9 cellular contexts compared by ENCODE assay signal in the genomic region with DNA sequence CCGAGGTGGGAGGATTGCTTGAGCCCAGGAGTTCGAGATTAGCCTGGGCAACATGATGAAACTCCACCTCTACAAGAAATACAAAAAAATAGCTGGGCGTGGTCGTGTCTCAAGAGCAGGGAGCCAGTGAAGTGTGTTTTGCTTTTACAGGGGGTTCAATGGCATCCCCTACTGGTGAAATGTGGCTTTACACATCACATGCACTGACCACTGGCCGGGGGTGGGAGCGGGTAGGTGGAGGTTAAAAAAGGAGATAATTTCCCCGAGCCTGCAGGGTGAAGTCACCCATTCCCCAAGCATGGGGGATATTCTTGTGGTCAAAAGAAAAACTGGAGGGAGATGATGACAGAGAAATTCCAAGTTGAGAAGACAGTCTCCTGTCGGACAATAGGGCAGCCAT.
DNase-seq lines count a peak whose midpoint lies in the region; ATAC-seq, FAIRE-seq and TF ChIP-seq lines count a peak whose summit lies in the region.
"Had no signal": no experiment of that assay in that cellular context is flagged by ENCODE, and none has a peak within 500 bp of the region (broad histone marks: within the 10 kb centered on the region; RNA-seq: fewer than 3 reads in every experiment).

No MANE protein-coding gene starts in this region.

- no peaks in the 10 kb centered on the region for H3K9me1 ChIP-seq in keratinocyte (ENCODE audit: control insufficient read depth, extremely low read depth, insufficient read depth, low read length)

- H4K20me1 ChIP-seq in GM23248 (ENCODE audit: insufficient read depth) (no peaks in the 10 kb centered on the region), keratinocyte (ENCODE audit: control insufficient read depth, extremely low read depth, insufficient read depth, low read length) (no peaks in the 10 kb centered on the region)

- no peak overlapping the region for H2AFZ ChIP-seq in GM23248
- no peak overlapping the region for H2AFZ ChIP-seq in keratinocyte (ENCODE audit: control insufficient read depth, low read length)

- 51 to 63% methylated on average over 8 of the region's 8 CpGs for WGBS in GM23248 (ENCODE audit: low coverage in 1 of 2, low lambda C conversion rate in 2 of 2, missing lambda C conversion rate in 2 of 2), 2 experiments

- DNase-seq in Calu3 (no peak), GM23248 (peak; percentile 22), SHP77 treated with DMSO at 0.1 percent for 48 hours (lab: John Stamatoyannopoulos, UW) (peak; percentile 16), keratinocyte (ENCODE audit: low read depth, low spot score) (no peak), AG08395 (ENCODE audit: low spot score) (no peak), T-cell (no peak)
- no peak for DNase-seq in activated CD4-positive, alpha-beta T cell treated with anti-CD3 and anti-CD28 coated beads for 48 hours
- DNase-seq: kidney glomerular epithelial cell had no signal

- H3K4me2 ChIP-seq in GM23248 (ENCODE audit: unreplicated experiment) (no peak overlapping the region), keratinocyte (ENCODE audit: control insufficient read depth, extremely low read depth, insufficient read depth, low read depth, low read length) (no peak overlapping the region)

- FAIRE-seq in keratinocyte (lab: Jason Lieb, UNC) = no peak

- H3K36me3 ChIP-seq in GM23248 (ENCODE audit: low read depth) (no peaks in the 10 kb centered on the region), keratinocyte (ENCODE audit: control insufficient read depth in 2 of 2, extremely low read depth in 1 of 2, insufficient read depth in 2 of 2, low read length in 2 of 2) (peaks cover 3% of the 10 kb centered on the region in 2 experiments)

- CTCF ChIA-PET in Calu3 (lab: Charles Lee) (interaction anchor here (1.0 kb wide), 1 partner anchor 19 kb away, joined by 3 read pairs; no protein-coding TSS in a partner anchor), T-cell (lab: Charles Lee) (no interaction called here)

- POLR2A ChIA-PET in T-cell (lab: Charles Lee) = no interaction called here

- H3K27ac Mint-ChIP-seq in Calu3 (ENCODE audit: unreplicated experiment) (no peak overlapping the region), T-cell (no peak overlapping the region)

- no peaks in the 10 kb centered on the region for H3F3A ChIP-seq in GM23248 (ENCODE audit: insufficient read depth)

- H3K9me3 Mint-ChIP-seq in Calu3 (ENCODE audit: low read depth, unreplicated experiment) (no peaks in the 10 kb centered on the region), T-cell (peaks cover 4 to 9% (median 5%) of the 10 kb centered on the region in 3 donors)

- dilution Hi-C loops in keratinocyte (cut with MboI; ENCODE audit: extremely low pct_ligation_motif_present, low sequenced_read_pairs) = no loop called here

- H3K9ac ChIP-seq in GM23248 (no peak overlapping the region), keratinocyte (ENCODE audit: control insufficient read depth, extremely low read depth, insufficient read depth, low read length) (no peak overlapping the region)

- H3K9me2 ChIP-seq in GM23248 (ENCODE audit: insufficient read depth) = no peaks in the 10 kb centered on the region

- H3K4me3 Mint-ChIP-seq in Calu3 (ENCODE audit: low read depth, unreplicated experiment) (no peak overlapping the region), T-cell (no peak overlapping the region)

- BruUV-seq in Calu3 (replicated peaks; lab: Mats Ljungman, UMichigan) = no TSS peak

- no peaks in the 10 kb centered on the region for H3K9me3 ChIP-seq in GM23248 (ENCODE audit: low read depth)
- no peaks in the 10 kb centered on the region for H3K9me3 ChIP-seq in keratinocyte (ENCODE audit: control insufficient read depth, low read depth, low read length)

- no peaks in the 10 kb centered on the region for H3K27me3 ChIP-seq in GM23248 (replicated peaks; ENCODE audit: insufficient read depth)
- no peaks in the 10 kb centered on the region for H3K27me3 ChIP-seq in keratinocyte (ENCODE audit: control insufficient read depth, extremely low read depth, insufficient read depth, low read length)

- H3K4me3 ChIP-seq in GM23248 = no peak overlapping the region
- no peak overlapping the region for H3K4me3 ChIP-seq in keratinocyte (ENCODE audit: control insufficient read depth in 2 of 3, extremely low read depth in 1 of 3, insufficient read depth in 2 of 3, low read depth in 1 of 3, low read length in 3 of 3)

- H3K27ac ChIP-seq in GM23248 (no peak overlapping the region), keratinocyte (ENCODE audit: control insufficient read depth, insufficient read depth, low read length) (no peak overlapping the region)

- H3K4me1 Mint-ChIP-seq in Calu3 (ENCODE audit: low read depth, unreplicated experiment) = no peaks in the 10 kb centered on the region
- no peaks in the 10 kb centered on the region for H3K4me1 Mint-ChIP-seq in T-cell

- no peaks in the 10 kb centered on the region for H3K4me1 ChIP-seq in GM23248 (ENCODE audit: insufficient read depth)
- no peaks in the 10 kb centered on the region for H3K4me1 ChIP-seq in keratinocyte (ENCODE audit: control insufficient read depth, extremely low read depth, insufficient read depth, low read length)

- H3K79me2 ChIP-seq in GM23248 (ENCODE audit: insufficient read depth) = no peaks in the 10 kb centered on the region
- H3K79me2 ChIP-seq in keratinocyte (ENCODE audit: control insufficient read depth, insufficient read depth, low read length) = no peaks in the 10 kb centered on the region

- TF ChIP-seq CTCF in Calu3 (IDR thresholded peaks at IDR 0.05; ENCODE audit: unreplicated experiment) (peak; percentile 50), keratinocyte (optimal IDR thresholded peaks at IDR 0.05 in 1 of 3, IDR thresholded peaks at IDR 0.05 in 1 of 3, conservative IDR thresholded peaks at IDR 0.05 in 1 of 3; ENCODE audit: extremely low read depth in 1 of 3, insufficient read depth in 2 of 3, low read length in 3 of 3) (peak; percentile 53 to 70 (median 63))

- ATAC-seq in GM18873 (IDR thresholded peaks at IDR 0.05; ENCODE audit: low FRiP score, unreplicated experiment) (no peak), T-cell (replicated peaks in 1 of 4) (no peak)

- H3K36me3 Mint-ChIP-seq in Calu3 (ENCODE audit: insufficient read depth, unreplicated experiment) (no peaks in the 10 kb centered on the region), T-cell (peaks cover 53% of the 10 kb centered on the region)

- in situ Hi-C loops in GM23248 (cut with MboI) = no loop called here

- peaks cover 89% of the 10 kb centered on the region for H3K27me3 Mint-ChIP-seq in Calu3 (ENCODE audit: unreplicated experiment)
- H3K27me3 Mint-ChIP-seq in T-cell = no peaks in the 10 kb centered on the region

- intact Hi-C loops in Calu3 (cut with micrococcal nuclease; ENCODE audit: unreplicated experiment) = no loop called here

Comparison
In these comparisons a context has a peak if more than half of its experiments do, and no peak if none do; other contexts are left out.
1. DNase-seq: peak in GM23248 (single experiment) and SHP77 treated with DMSO at 0.1 percent for 48 hours (single experiment); none in Calu3 (single experiment), keratinocyte (single experiment), AG08395 (single experiment), activated CD4-positive, alpha-beta T cell treated with anti-CD3 and anti-CD28 coated beads for 48 hours (single experiment) and T-cell (0 of 34).